ENCODE assay signal across 14 cellular contexts in the genomic region with DNA sequence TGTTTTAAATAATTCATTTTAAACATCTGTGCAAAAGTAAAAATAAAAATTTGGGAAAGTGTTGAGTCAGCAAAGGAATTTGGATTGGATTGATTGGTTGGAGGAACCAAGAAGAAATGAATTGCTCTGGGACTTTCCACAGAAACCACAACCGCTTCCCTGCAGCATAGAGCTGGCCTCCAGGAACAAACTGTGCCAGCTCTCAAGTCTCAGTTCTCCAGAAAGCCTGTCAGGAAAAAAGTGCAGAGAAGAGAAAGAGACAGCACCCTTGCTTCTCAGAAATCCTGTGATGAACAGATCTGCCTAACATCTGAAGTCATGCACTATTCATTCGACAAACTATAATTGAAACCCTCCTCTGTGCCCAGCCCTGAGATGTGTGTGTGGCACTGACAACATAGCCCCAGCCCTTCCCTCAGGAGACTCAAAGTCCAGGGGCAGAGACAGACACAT. TPM values are rescaled to one million over a fixed set of nuclear protein-coding genes. Genes with fewer than 3 reads are reported as not detected.
DNase-seq lines count a peak whose midpoint lies in the region; ATAC-seq lines count a peak whose summit lies in the region.
"Had no signal": no experiment of that assay in that cellular context is flagged by ENCODE, and none has a peak within 500 bp of the region (broad histone marks: within the 10 kb centered on the region; RNA-seq: fewer than 3 reads in every experiment).

No MANE protein-coding gene starts in this region.

- intact Hi-C loops in left colon (cut with DNase I, micrococcal nuclease) = no loop called here

- DNase-seq in EH (ENCODE audit: low read depth) (peak; percentile 53), amniotic epithelial cell (ENCODE audit: low read depth) (peak; percentile 67), left colon (no peak)
- no peak for DNase-seq in activated T-cell treated with anti-CD3 and anti-CD28 coated beads, Interleukin-2, amount 50 U/mL, for 1 hour
- DNase-seq: CD8-positive, alpha-beta T cell; Karpas-422; left cardiac atrium; pancreas; stimulated activated CD4-positive, alpha-beta T cell treated with anti-CD3 and anti-CD28 coated beads, Interleukin-4, amount 100 ng/mL, for 1 hour had no signal

- ATAC-seq in left colon (peak; percentile 59), HG03097 (IDR thresholded peaks at IDR 0.05; ENCODE audit: low FRiP score, unreplicated experiment) (no peak), HG03135 (IDR thresholded peaks at IDR 0.05; ENCODE audit: unreplicated experiment) (no peak)
- ATAC-seq: CD8-positive, alpha-beta T cell had no signal

RNA-seq across cellular contexts. Expression of a gene that starts 14.8 kb away (rescaled TPM):
- under 1 TPM; 0.21 to 0.56 TPM for total RNA-seq in left colon
- total RNA-seq: OCI-LY7 had no signal

RNA-seq across cellular contexts. Expression of a gene that starts 35.9 kb away (rescaled TPM):
- under 1 TPM; 0.27 to 0.34 TPM for total RNA-seq in left colon
- total RNA-seq: cardiac muscle cell; CD8-positive, alpha-beta T cell; fibroblast of villous mesenchyme; left cardiac atrium; OCI-LY7; pancreas had no signal

RNA-seq across cellular contexts. Expression of a gene that starts 54.0 kb away (rescaled TPM):
- total RNA-seq in left colon = 10 to 100 TPM in 1 of 2 donors, 1 to 10 TPM in 1; 9.7 to 11.6 TPM

Comparison
In these comparisons a context has a peak if more than half of its experiments do, and no peak if none do; other contexts are left out.
1. DNase-seq: peak in EH (single experiment) and amniotic epithelial cell (single experiment); none in left colon (0 of 2) and activated T-cell treated with anti-CD3 and anti-CD28 coated beads, Interleukin-2, amount 50 U/mL, for 1 hour (single experiment).